ENCODE assay signal across 8 cellular contexts in the genomic region with DNA sequence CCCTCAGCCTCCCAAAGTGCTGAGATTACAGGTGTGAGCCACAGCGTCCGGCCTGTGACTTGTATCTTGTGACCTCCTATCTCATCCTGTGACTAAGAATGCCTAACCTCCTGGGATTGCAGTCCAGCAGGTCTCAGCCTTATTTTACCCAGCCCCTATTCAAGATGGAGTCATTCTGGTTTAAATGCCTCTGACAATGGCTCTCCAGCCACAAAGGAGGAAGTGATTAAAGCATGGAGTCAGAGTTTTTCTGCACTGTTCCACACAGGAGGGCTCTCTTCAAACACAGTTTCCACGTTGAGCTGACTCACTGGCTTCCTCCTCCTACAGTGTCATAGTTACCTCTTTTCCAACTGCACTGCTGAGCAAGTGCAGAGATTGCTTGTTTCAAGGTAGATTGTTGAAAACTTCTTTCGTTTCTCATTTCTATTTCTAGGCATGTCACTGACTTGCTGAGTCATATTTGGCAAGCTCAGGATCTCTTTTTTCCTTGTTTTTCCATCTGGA. TPM values are rescaled to one million over a fixed set of nuclear protein-coding genes. Genes with fewer than 3 reads are reported as not detected.
DNase-seq lines count a peak whose midpoint lies in the region; ATAC-seq and TF ChIP-seq lines count a peak whose summit lies in the region.

No MANE protein-coding gene starts in this region.

- H4K20me1 ChIP-seq in IMR-90 (ENCODE audit: insufficient read depth, low read length) = no peaks in the 10 kb centered on the region

- no peak for DNase-seq in Right ventricle myocardium inferior (ENCODE audit: missing footprints)
- no peak for DNase-seq in right atrium auricular region (ENCODE audit: low spot score)
- DNase-seq in IMR-90 = peak; percentile 93
- peak; percentile 42 for DNase-seq in activated T-cell treated with anti-CD3 and anti-CD28 coated beads, Interleukin-2, amount 50 U/mL, for 24 hours
- peak; percentile 32 for DNase-seq in hepatic stellate cell (ENCODE audit: low spot score)
- peak; percentile 13 to 23 for DNase-seq in stimulated activated CD8-positive, alpha-beta memory T cell treated with anti-CD3 and anti-CD28 coated beads, Interleukin-2, amount 100 ng/mL, for 48 hours (ENCODE audit: low read depth in 2 of 2)
- no peak for DNase-seq in activated CD4-positive, CD25-positive, alpha-beta regulatory T cell (lab: John Stamatoyannopoulos, UW)
- DNase-seq in NCI-H2227 treated with DMSO at 0.1 percent for 48 hours (lab: John Stamatoyannopoulos, UW) = no peak

- H3K23ac ChIP-seq in IMR-90 (ENCODE audit: low read depth, low read length) = no peak overlapping the region; the same call in 1 of the 2 replicates

- H3K9me3 ChIP-seq in right atrium auricular region (no peaks in the 10 kb centered on the region), IMR-90 (ENCODE audit: control insufficient read depth, insufficient read depth, low read length) (no peaks in the 10 kb centered on the region)

- H3K14ac ChIP-seq in IMR-90 (replicated peaks; ENCODE audit: low read depth, low read length) = peak overlapping the region; percentile 34

- peak overlapping the region in 1 of 2 experiments; percentile 77; a peak in 3 of 4 replicates for H4K8ac ChIP-seq in IMR-90 (ENCODE audit: low read depth in 2 of 2, low read length in 2 of 2)

- no peaks in the 10 kb centered on the region for H3K79me1 ChIP-seq in IMR-90 (ENCODE audit: low read depth in 1 of 2, low read length in 2 of 2)

- H2BK20ac ChIP-seq in IMR-90 (ENCODE audit: low read depth, low read length) = peak overlapping the region; percentile 64; the same call in 1 of the 2 replicates

- H3K36me3 ChIP-seq in right atrium auricular region (no peaks in the 10 kb centered on the region), IMR-90 (ENCODE audit: control insufficient read depth, insufficient read depth, low read length) (no peaks in the 10 kb centered on the region)

- peak overlapping the region; percentile 16; the same call in 1 of the 2 replicates for H3K4me2 ChIP-seq in IMR-90 (ENCODE audit: low read depth, low read length)

- CTCF ChIA-PET in IMR-90 (lab: Yijun Ruan, JAX) = interaction anchor here (0.6 to 0.8 kb wide), 2 partner anchors 13 to 1807 kb away, joined by 3 read pairs; no protein-coding TSS in a partner anchor

- H3K27me3 ChIP-seq in right atrium auricular region (no peaks in the 10 kb centered on the region), IMR-90 (ENCODE audit: control insufficient read depth, insufficient read depth, low read length) (no peaks in the 10 kb centered on the region)

- no peaks in the 10 kb centered on the region for H3K36me3 Mint-ChIP-seq in activated T-cell treated with anti-CD3 and anti-CD28 coated beads, Interleukin-2, amount 50 U/mL, for 24 hours (ENCODE audit: low read depth)

- H3K27ac Mint-ChIP-seq in activated T-cell treated with anti-CD3 and anti-CD28 coated beads, Interleukin-2, amount 50 U/mL, for 24 hours = peak overlapping the region; percentile 85

- intact Hi-C loops in Right ventricle myocardium inferior (cut with DNase I) (no loop called here), IMR-90 (cut with micrococcal nuclease) (no loop called here)

- no peak overlapping the region for H3K27ac ChIP-seq in right atrium auricular region
- H3K27ac ChIP-seq in IMR-90 (ENCODE audit: insufficient read depth, low read length) = peak overlapping the region; percentile 40

- H3K9me1 ChIP-seq in IMR-90 (ENCODE audit: insufficient read depth, low read length) = no peaks in the 10 kb centered on the region

- H3K4me3 Mint-ChIP-seq in activated T-cell treated with anti-CD3 and anti-CD28 coated beads, Interleukin-2, amount 50 U/mL, for 24 hours = no peak overlapping the region

- BruUV-seq in IMR-90 (replicated peaks; lab: Mats Ljungman, UMichigan) = no TSS peak

- in situ Hi-C loops in IMR-90 (cut with MboI; ENCODE audit: low sequenced_read_pairs) = no loop called here

- H4K5ac ChIP-seq in IMR-90 (ENCODE audit: low read depth, low read length) = peak overlapping the region; percentile 36; the same call in 1 of the 2 replicates

- POLR2A ChIA-PET in IMR-90 (lab: Charles Lee; ENCODE audit: unreplicated experiment) = no interaction called here

- H3K56ac ChIP-seq in IMR-90 (ENCODE audit: extremely low read depth, insufficient read depth, low read length) = no peak overlapping the region

- peak; percentile 14; the same call in 1 of the 2 replicates for TF ChIP-seq RAD21 in IMR-90 (IDR thresholded peaks at IDR 0.05; ENCODE audit: low read length)

- H3K4ac ChIP-seq in IMR-90 (ENCODE audit: low read depth, low read length) = peak overlapping the region; percentile 68

- H3K4me1 ChIP-seq in right atrium auricular region (no peaks in the 10 kb centered on the region), IMR-90 (ENCODE audit: control insufficient read depth, insufficient read depth, low read length) (peaks cover 1% of the 10 kb centered on the region; the same call in 1 of the 2 replicates)

- peak overlapping the region; percentile 10; the same call in 1 of the 2 replicates for H3K18ac ChIP-seq in IMR-90 (ENCODE audit: low read depth, low read length)

- H3K4me3 ChIP-seq in right atrium auricular region (no peak overlapping the region), IMR-90 (ENCODE audit: insufficient read depth, low read depth, low read length) (no peak overlapping the region)

- TF ChIP-seq POLR2A in IMR-90 (IDR thresholded peaks at IDR 0.05; ENCODE audit: low read depth, low read length) = no peak

- peak; percentile 44 for ATAC-seq in Right ventricle myocardium inferior
- ATAC-seq in IMR-90 (ENCODE audit: low read depth) = peak; percentile 98

- H2AK5ac ChIP-seq in IMR-90 (ENCODE audit: low read depth, low read length) = 0 out of 2 replicates have a peak overlapping the region, but pooled peaks have one; percentile 11

- peak overlapping the region; percentile 81 for H2BK120ac ChIP-seq in IMR-90 (ENCODE audit: low read depth, low read length)

- no CpG with 5 or more reads among the region's 4 CpGs for WGBS in IMR-90 (ENCODE audit: extremely low coverage in 2 of 2, insufficient read length in 1 of 2), 2 experiments

- H3K27me3 Mint-ChIP-seq in activated T-cell treated with anti-CD3 and anti-CD28 coated beads, Interleukin-2, amount 50 U/mL, for 24 hours = no peaks in the 10 kb centered on the region

- dilution Hi-C loops in IMR-90 (cut with HindIII; ENCODE audit: low sequenced_read_pairs, unreplicated experiment) = no loop called here

- H2AK9ac ChIP-seq in IMR-90 (replicated peaks; ENCODE audit: low read depth, low read length, poor library complexity) = no peak overlapping the region

- TF ChIP-seq CTCF in right atrium auricular region (IDR thresholded peaks at IDR 0.05) (no peak), IMR-90 (conservative IDR thresholded peaks at IDR 0.05; ENCODE audit: low read depth, low read length) (no peak)

- peak overlapping the region; percentile 14 for H4K91ac ChIP-seq in IMR-90 (ENCODE audit: insufficient read depth, low read depth, low read length)

- H3K9ac ChIP-seq in IMR-90 (ENCODE audit: low read depth, low read length) = no peak overlapping the region

- H3K4me1 Mint-ChIP-seq in activated T-cell treated with anti-CD3 and anti-CD28 coated beads, Interleukin-2, amount 50 U/mL, for 24 hours (ENCODE audit: low read depth) = peaks cover 26% of the 10 kb centered on the region

- H2AFZ ChIP-seq in IMR-90 (replicated peaks; ENCODE audit: low read length, poor library complexity) = peak overlapping the region; percentile 85

- no peaks in the 10 kb centered on the region for H3K9me3 Mint-ChIP-seq in activated T-cell treated with anti-CD3 and anti-CD28 coated beads, Interleukin-2, amount 50 U/mL, for 24 hours

- H2BK15ac ChIP-seq in IMR-90 (ENCODE audit: low read depth, low read length) = 0 out of 3 replicates have a peak overlapping the region, but pooled peaks have one; percentile 3

- peak overlapping the region; percentile 84 for H2BK5ac ChIP-seq in IMR-90 (ENCODE audit: low read depth, low read length, poor library complexity, severe bottlenecking)

TF ChIP-seq in IMR-90, 13 proteins besides CTCF, POLR2A, EP300 and RAD21:
- no peak for TF ChIP-seq RFX5 (IDR thresholded peaks at IDR 0.05; ENCODE audit: low read depth, low read length)
- TF ChIP-seq NFE2L2 (IDR thresholded peaks at IDR 0.05; ENCODE audit: low read depth, low read length) = peak; percentile 78
- peak; percentile 49 for TF ChIP-seq MAFK (IDR thresholded peaks at IDR 0.05; ENCODE audit: low read depth, low read length)
- TF ChIP-seq MXI1 (IDR thresholded peaks at IDR 0.05; ENCODE audit: borderline replicate concordance, low read depth, low read length) = 0 out of 2 replicates have a peak, but pooled peaks have one; percentile 33
- TF ChIP-seq RCOR1 (IDR thresholded peaks at IDR 0.05; ENCODE audit: insufficient replicate concordance, low read length) = no peak

RNA-seq across cellular contexts. Expression of a gene that starts 29.3 kb away (rescaled TPM):
- total RNA-seq in Right ventricle myocardium inferior (6.8 TPM), right atrium auricular region (1 to 10 TPM; 5.6 to 9.6 TPM), IMR-90 (2012; rRNA removed) (21.5 and 24.7 TPM in 2 replicates)
- 23.9 and 24.5 TPM in 2 replicates for polyA plus RNA-seq in IMR-90 (2012; rRNA removed)
- polyA plus RNA-seq in IMR-90 (2012; cell fraction: cytosol; rRNA removed) = 12.9 and 17.5 TPM in 2 replicates
- polyA plus RNA-seq in IMR-90 (2012; cell fraction: nucleus; rRNA removed; ENCODE audit: low replicate concordance) = 67.8 and 91.1 TPM in 2 replicates

Comparison
In these comparisons a context has a peak if more than half of its experiments do, and no peak if none do; other contexts are left out.
1. DNase-seq: peak in IMR-90 (single experiment), activated T-cell treated with anti-CD3 and anti-CD28 coated beads, Interleukin-2, amount 50 U/mL, for 24 hours (single experiment), hepatic stellate cell (single experiment) and stimulated activated CD8-positive, alpha-beta memory T cell treated with anti-CD3 and anti-CD28 coated beads, Interleukin-2, amount 100 ng/mL, for 48 hours (2 of 2); none in Right ventricle myocardium inferior (single experiment), right atrium auricular region (single experiment), activated CD4-positive, CD25-positive, alpha-beta regulatory T cell (0 of 4) and NCI-H2227 treated with DMSO at 0.1 percent for 48 hours (single experiment).